Comparison of ENCODE assay signal across 9 cellular contexts in genomic region chr3:193970773-193971206, GRCh38.
DNase-seq lines count a peak whose midpoint lies in the region; ATAC-seq and FAIRE-seq lines count a peak whose summit lies in the region.
"Had no signal": no experiment of that assay in that cellular context is flagged by ENCODE, and none has a peak within 500 bp of the region (broad histone marks: within the 10 kb centered on the region; RNA-seq: fewer than 3 reads in every experiment).

No MANE protein-coding gene starts in this region.

- no peak overlapping the region for H3K27ac ChIP-seq in rectal smooth muscle tissue (ENCODE audit: low read depth, low read length)
- H3K27ac ChIP-seq: parathyroid adenoma had no signal

- H3K4me3 ChIP-seq in rectal smooth muscle tissue (ENCODE audit: low read length): peak overlapping the region; percentile 10

- FAIRE-seq in GM19239 (lab: Jason Lieb, UNC): peak; percentile 80

- no peak overlapping the region for H3K9ac ChIP-seq in rectal smooth muscle tissue (ENCODE audit: low read length)
- H3K9ac ChIP-seq: parathyroid adenoma had no signal

- no peak for DNase-seq in GM19239 (ENCODE audit: insufficient read length, low spot score)
- DNase-seq in activated CD4-positive, alpha-beta memory T cell treated with anti-CD3 and anti-CD28 coated beads, Interleukin-2, amount 10 ng/mL, durations not matched to agents 7 days and 5 days: no peak
- no peak for DNase-seq in NCI-H1092 treated with DMSO at 0.1 percent for 48 hours (lab: John Stamatoyannopoulos, UW)
- DNase-seq in islet precursor cell: no peak
- DNase-seq in SHP77 treated with DMSO at 0.1 percent for 48 hours (lab: John Stamatoyannopoulos, UW): no peak
- DNase-seq: NCI-H2081 treated with DMSO at 0.1 percent for 48 hours had no signal

- peaks cover 4% of the 10 kb centered on the region for H3K4me1 ChIP-seq in rectal smooth muscle tissue (ENCODE audit: control insufficient read depth, insufficient read depth, low read length)
- H3K4me1 ChIP-seq: parathyroid adenoma had no signal

- H3K9me3 Mint-ChIP-seq in activated CD4-positive, alpha-beta memory T cell treated with anti-CD3 and anti-CD28 coated beads, Interleukin-2, amount 10 ng/mL, durations not matched to agents 7 days and 5 days: no peaks in the 10 kb centered on the region

- H3K36me3 Mint-ChIP-seq in activated CD4-positive, alpha-beta memory T cell treated with anti-CD3 and anti-CD28 coated beads, Interleukin-2, amount 10 ng/mL, durations not matched to agents 7 days and 5 days (ENCODE audit: low read depth): no peaks in the 10 kb centered on the region

- POLR2A ChIA-PET in activated CD4-positive, alpha-beta memory T cell treated with anti-CD3 and anti-CD28 coated beads, Interleukin-2, amount 10 ng/mL, durations not matched to agents 7 days and 5 days (lab: Charles Lee): no interaction called here

- peaks cover 63% of the 10 kb centered on the region for H3K27me3 Mint-ChIP-seq in activated CD4-positive, alpha-beta memory T cell treated with anti-CD3 and anti-CD28 coated beads, Interleukin-2, amount 10 ng/mL, durations not matched to agents 7 days and 5 days

- no peaks in the 10 kb centered on the region for H3K36me3 ChIP-seq in rectal smooth muscle tissue (ENCODE audit: control insufficient read depth, insufficient read depth, low read length)

- no peaks in the 10 kb centered on the region for H3K27me3 ChIP-seq in rectal smooth muscle tissue (ENCODE audit: control insufficient read depth, insufficient read depth, low read length)

- CTCF ChIA-PET in activated CD4-positive, alpha-beta memory T cell treated with anti-CD3 and anti-CD28 coated beads, Interleukin-2, amount 10 ng/mL, durations not matched to agents 7 days and 5 days (lab: Charles Lee): interaction anchor here (0.6 to 1.8 kb wide), 6 partner anchors 9 to 353 kb away, joined by 3 to 6 read pairs (median 4); no protein-coding TSS in a partner anchor

- H3K4me1 Mint-ChIP-seq in activated CD4-positive, alpha-beta memory T cell treated with anti-CD3 and anti-CD28 coated beads, Interleukin-2, amount 10 ng/mL, durations not matched to agents 7 days and 5 days: peaks cover 18% of the 10 kb centered on the region

- H3K27ac Mint-ChIP-seq in activated CD4-positive, alpha-beta memory T cell treated with anti-CD3 and anti-CD28 coated beads, Interleukin-2, amount 10 ng/mL, durations not matched to agents 7 days and 5 days: peak overlapping the region; percentile 22

- peak; percentile 30 for ATAC-seq in HG03095 (IDR thresholded peaks at IDR 0.05; ENCODE audit: unreplicated experiment)

- H3K4me3 Mint-ChIP-seq in activated CD4-positive, alpha-beta memory T cell treated with anti-CD3 and anti-CD28 coated beads, Interleukin-2, amount 10 ng/mL, durations not matched to agents 7 days and 5 days: no peak overlapping the region
